1 cellular context compared by ENCODE assay signal in the genomic region with DNA sequence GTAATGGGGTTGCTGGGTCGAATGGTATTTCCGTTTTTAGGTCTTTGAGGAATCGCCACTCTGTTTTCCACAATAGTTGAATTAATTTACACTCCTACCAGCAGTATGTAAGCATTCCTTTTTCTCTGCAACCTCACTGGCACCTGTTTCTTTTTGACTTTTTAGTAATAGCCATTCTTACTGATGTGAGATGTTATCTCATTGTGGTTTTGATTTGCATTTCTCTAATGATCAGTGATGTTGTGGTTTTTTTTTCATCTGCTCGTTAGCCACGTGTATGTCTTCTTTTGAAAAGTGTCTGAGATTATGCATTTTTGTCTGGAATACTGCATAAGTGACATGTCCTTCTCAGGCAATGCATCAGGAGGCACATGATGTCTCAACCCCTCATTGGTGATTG.
TF ChIP-seq lines count a peak whose summit lies in the region.

No MANE protein-coding gene starts in this region.

TF ChIP-seq in GM12878, 131 proteins besides CTCF, POLR2A, EP300 and RAD21 (continued from another document):
- TF ChIP-seq, protein P1, sequence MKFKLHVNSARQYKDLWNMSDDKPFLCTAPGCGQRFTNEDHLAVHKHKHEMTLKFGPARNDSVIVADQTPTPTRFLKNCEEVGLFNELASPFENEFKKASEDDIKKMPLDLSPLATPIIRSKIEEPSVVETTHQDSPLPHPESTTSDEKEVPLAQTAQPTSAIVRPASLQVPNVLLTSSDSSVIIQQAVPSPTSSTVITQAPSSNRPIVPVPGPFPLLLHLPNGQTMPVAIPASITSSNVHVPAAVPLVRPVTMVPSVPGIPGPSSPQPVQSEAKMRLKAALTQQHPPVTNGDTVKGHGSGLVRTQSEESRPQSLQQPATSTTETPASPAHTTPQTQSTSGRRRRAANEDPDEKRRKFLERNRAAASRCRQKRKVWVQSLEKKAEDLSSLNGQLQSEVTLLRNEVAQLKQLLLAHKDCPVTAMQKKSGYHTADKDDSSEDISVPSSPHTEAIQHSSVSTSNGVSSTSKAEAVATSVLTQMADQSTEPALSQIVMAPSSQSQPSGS (IDR thresholded peaks at IDR 0.05; ENCODE audit: low read length): no peak
- peak; percentile 56 for TF ChIP-seq MTA2 (IDR thresholded peaks at IDR 0.05; ENCODE audit: low read depth)
- TF ChIP-seq STAT1 (conservative IDR thresholded peaks at IDR 0.05): no peak
- TF ChIP-seq POU2F2 (IDR thresholded peaks at IDR 0.05; ENCODE audit: borderline replicate concordance, low read depth, low read length): peak; percentile 67; the same call in 1 of the 3 replicates
- peak; percentile 74 for TF ChIP-seq RUNX3 (IDR thresholded peaks at IDR 0.05; ENCODE audit: low read length)
- no peak for TF ChIP-seq SREBF2 (IDR thresholded peaks at IDR 0.05; ENCODE audit: low read length)
